14 cellular contexts compared by ENCODE assay signal in genomic region chr12:122382919-122383350, GRCh38.
"Had no signal": no experiment of that assay in that cellular context is flagged by ENCODE, and none has a peak within 500 bp of the region (broad histone marks: within the 10 kb centered on the region; RNA-seq: fewer than 3 reads in every experiment).

No MANE protein-coding gene starts in this region.

- DNase-seq: activated CD4-positive, alpha-beta memory T cell treated with anti-CD3 and anti-CD28 coated beads, Interleukin-2, amount 10 ng/mL, durations not matched to agents 7 days and 5 days; activated CD4-positive, alpha-beta T cell treated with anti-CD3 and anti-CD28 coated beads for 1 hour; activated gamma-delta T cell treated with Interleukin-2 at 50 U/mL for 16 hours; activated T-cell treated with anti-CD3 and anti-CD28 coated beads, Interleukin-2, amount 50 U/mL, for 72 hours; aorta; colonic mucosa; left lung; mesendoderm; stimulated activated CD4-positive, alpha-beta T cell treated with anti-CD3 and anti-CD28 coated beads, Interleukin-15, amount 100 ng/mL, for 24 hours; stimulated activated CD4-positive, alpha-beta T cell treated with anti-CD3 and anti-CD28 coated beads, Interleukin-4, amount 100 ng/mL, for 24 hours; SW 1271 had no signal

- H3K27me3 ChIP-seq: colonic mucosa, left lung, SJSA1 had no signal

- H3K9me3 ChIP-seq: colonic mucosa, left lung, SJSA1 had no signal

- H3K27ac ChIP-seq: colonic mucosa, left lung, parathyroid adenoma, SJSA1 had no signal

- H3K36me3 ChIP-seq: colonic mucosa had no signal

- ATAC-seq: activated T-cell treated with anti-CD3 and anti-CD28 coated beads, Interleukin-2, amount 50 U/mL, for 72 hours; left lung; sciatic nerve had no signal

- H3K9ac ChIP-seq: parathyroid adenoma had no signal

- H3K4me3 ChIP-seq: colonic mucosa, left lung, SJSA1 had no signal

- H3K4me1 ChIP-seq: colonic mucosa, parathyroid adenoma, SJSA1 had no signal
